9 cellular contexts compared by ENCODE assay signal in the genomic region with DNA sequence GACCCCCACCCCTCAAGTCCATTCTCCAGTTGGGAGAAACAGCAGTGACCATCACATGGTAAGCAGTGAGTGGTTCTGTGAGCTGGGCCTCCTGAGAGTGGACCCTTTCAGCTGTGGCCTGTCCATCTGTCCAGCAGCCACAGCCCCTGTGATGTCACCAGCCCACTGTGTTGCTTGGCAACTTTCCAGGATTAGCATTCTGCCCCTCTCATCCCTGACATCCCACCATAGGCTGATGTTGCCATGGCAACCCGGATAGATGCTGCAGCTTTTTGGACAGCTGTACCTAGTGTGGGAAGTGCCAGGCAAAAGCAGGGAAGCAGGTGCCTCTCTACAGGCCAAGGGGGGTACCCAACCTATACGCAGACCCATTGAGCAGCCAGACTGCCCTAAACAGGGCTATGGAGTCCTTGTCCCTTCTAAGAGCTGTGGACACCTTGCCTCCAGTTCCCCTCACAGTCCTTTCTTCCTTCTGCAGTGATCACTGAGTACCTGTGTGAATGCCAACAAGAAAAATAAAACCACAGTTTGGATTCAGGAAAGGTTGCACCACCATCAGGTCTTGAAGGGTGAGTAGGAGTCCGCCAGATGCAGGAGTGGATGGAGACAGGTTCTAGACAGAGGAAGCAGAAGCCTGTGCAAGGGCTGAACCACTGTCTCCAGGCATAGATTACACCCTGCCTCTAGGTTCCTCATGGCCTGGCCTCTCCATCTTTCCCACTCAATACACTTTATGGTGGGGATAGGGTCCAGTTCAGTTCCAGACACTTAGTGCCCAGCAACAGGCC. TPM values are rescaled to one million over a fixed set of nuclear protein-coding genes. Genes with fewer than 3 reads are reported as not detected.
DNase-seq lines count a peak whose midpoint lies in the region; ATAC-seq, FAIRE-seq and TF ChIP-seq lines count a peak whose summit lies in the region.
"Had no signal": no experiment of that assay in that cellular context is flagged by ENCODE, and none has a peak within 500 bp of the region (broad histone marks: within the 10 kb centered on the region; RNA-seq: fewer than 3 reads in every experiment).

A gene (plus strand): TSS at position 343 of the 788 bp plus-strand sequence. CDS start 6,124 bp downstream, outside the sequence.

- POLR2A ChIA-PET in WTC11 (lab: Charles Lee): no interaction called here
- POLR2A ChIA-PET in HepG2 (lab: Yijun Ruan, JAX): no interaction called here

- H3K27ac ChIP-seq in HepG2 (ENCODE audit: extremely low read length, insufficient read depth, low read length) (no peak within 1 kb of the TSS), thoracic aorta (no peak within 1 kb of the TSS)

- no peak within 1 kb of the TSS for H3K9ac ChIP-seq in HepG2 (ENCODE audit: insufficient read depth, low read depth, low read length)

- 100% methylated on average over 1 of the region's 3 CpGs for WGBS in HepG2 (ENCODE audit: low lambda C conversion rate)

- no peaks in the 10 kb centered on the region; a peak in 1 of 5 replicates for H3K27me3 ChIP-seq in HepG2 (ENCODE audit: control insufficient read depth in 1 of 2, insufficient read depth in 2 of 2, low read length in 2 of 2)
- H3K27me3 ChIP-seq in thoracic aorta (replicated peaks; ENCODE audit: insufficient read depth): no peaks in the 10 kb centered on the region

- TF ChIP-seq EP300 in HepG2 (IDR thresholded peaks at IDR 0.05; ENCODE audit: low read depth in 2 of 2, low read length in 2 of 2) (no peak), HepG2 (CRISPR knock-in tag; IDR thresholded peaks at IDR 0.05; ENCODE audit: borderline replicate concordance) (no peak)

- no peaks in the 10 kb centered on the region for H3K9me3 Mint-ChIP-seq in activated T-cell treated with anti-CD3 and anti-CD28 coated beads, Interleukin-2, amount 50 U/mL, for 4 hours
- H3K9me3 Mint-ChIP-seq in WTC11: no peaks in the 10 kb centered on the region

- H3K4me1 Mint-ChIP-seq in activated T-cell treated with anti-CD3 and anti-CD28 coated beads, Interleukin-2, amount 50 U/mL, for 4 hours (ENCODE audit: low read depth): peaks cover 22% of the 10 kb centered on the region
- H3K4me1 Mint-ChIP-seq in WTC11: peaks cover 6% of the 10 kb centered on the region; the same call in 1 of the 2 replicates

- CTCF ChIA-PET in WTC11 (lab: Charles Lee): no interaction called here
- CTCF ChIA-PET in HepG2 (lab: Yijun Ruan, JAX; ENCODE audit: low intra/inter-chr PET ratio, low total read pairs): no interaction called here

- intact Hi-C loops in HepG2 (cut with micrococcal nuclease; ENCODE audit: unreplicated experiment): no loop called here

- peaks cover 3% of the 10 kb centered on the region; the same call in 1 of the 2 replicates for H4K20me1 ChIP-seq in HepG2 (ENCODE audit: insufficient read depth, low read length)

- H3K36me3 ChIP-seq in HepG2 (replicated peaks in 1 of 2; ENCODE audit: control insufficient read depth in 1 of 2, insufficient read depth in 2 of 2, low read length in 2 of 2) (no peaks in the 10 kb centered on the region), thoracic aorta (no peaks in the 10 kb centered on the region)

- no peak within 1 kb of the TSS for H3K27ac Mint-ChIP-seq in WTC11

- no peak for ATAC-seq in activated T-cell treated with anti-CD3 and anti-CD28 coated beads, Interleukin-2, amount 50 U/mL, for 4 hours
- no peak for ATAC-seq in WTC11
- no peak for ATAC-seq in HepG2
- ATAC-seq in thoracic aorta (ENCODE audit: insufficient number of reproducible peaks, low FRiP score, low read depth): no peak
- no peak for ATAC-seq in GM18511 (IDR thresholded peaks at IDR 0.05; ENCODE audit: unreplicated experiment)

- H3K27me3 Mint-ChIP-seq in activated T-cell treated with anti-CD3 and anti-CD28 coated beads, Interleukin-2, amount 50 U/mL, for 4 hours (ENCODE audit: low read depth): no peaks in the 10 kb centered on the region
- H3K27me3 Mint-ChIP-seq in WTC11 (ENCODE audit: low read depth): peaks cover 27% of the 10 kb centered on the region

- no peak within 1 kb of the TSS for H2AFZ ChIP-seq in HepG2 (ENCODE audit: low read length)

- no peaks in the 10 kb centered on the region for H3K79me2 ChIP-seq in HepG2 (ENCODE audit: insufficient read depth, low read length)

- peaks cover 22% of the 10 kb centered on the region for H3K4me1 ChIP-seq in HepG2 (ENCODE audit: insufficient read depth, low read length)
- H3K4me1 ChIP-seq in thoracic aorta (ENCODE audit: control insufficient read depth in 1 of 2, low read depth in 2 of 2): peaks cover 3 to 16% of the 10 kb centered on the region in 2 donors

- no peak for DNase-seq in activated T-cell treated with anti-CD3 and anti-CD28 coated beads, Interleukin-2, amount 50 U/mL, for 4 hours
- DNase-seq in activated T-cell treated with anti-CD3 and anti-CD28 coated beads, Interleukin-2, amount 50 U/mL, for 1 hour: no peak
- DNase-seq in WTC11 (ENCODE audit: low spot score) (no peak), HepG2 (ENCODE audit: low spot score) (no peak), thoracic aorta (ENCODE audit: low spot score) (no peak), SW480 (ENCODE audit: low spot score) (no peak), AG08395 (ENCODE audit: low spot score) (no peak)
- DNase-seq: activated CD4-positive, alpha-beta T cell treated with anti-CD3 and anti-CD28 coated beads for 4 hours had no signal

- TF ChIP-seq POLR2A in HepG2 (IDR thresholded peaks at IDR 0.05; ENCODE audit: insufficient read depth in 1 of 2, low read depth in 2 of 2, low read length in 2 of 2): no peak

- H3K9me3 ChIP-seq in HepG2 (ENCODE audit: low read length): no peaks in the 10 kb centered on the region
- no peaks in the 10 kb centered on the region for H3K9me3 ChIP-seq in thoracic aorta

- no peak within 1 kb of the TSS for H3K4me2 ChIP-seq in HepG2 (ENCODE audit: low read depth, low read length)

- peak within 1 kb of the TSS; percentile 68 for H3K4me3 Mint-ChIP-seq in activated T-cell treated with anti-CD3 and anti-CD28 coated beads, Interleukin-2, amount 50 U/mL, for 4 hours
- H3K4me3 Mint-ChIP-seq in WTC11: peak within 1 kb of the TSS; percentile 67

- no peak for FAIRE-seq in HepG2 (lab: Jason Lieb, UNC)

- no peak for TF ChIP-seq RAD21 in HepG2 (CRISPR knock-in tag; IDR thresholded peaks at IDR 0.05)

- H3K36me3 Mint-ChIP-seq in activated T-cell treated with anti-CD3 and anti-CD28 coated beads, Interleukin-2, amount 50 U/mL, for 4 hours (ENCODE audit: insufficient read depth): peaks cover 4% of the 10 kb centered on the region
- no peaks in the 10 kb centered on the region for H3K36me3 Mint-ChIP-seq in WTC11

- BruUV-seq in HepG2 (replicated peaks; lab: Mats Ljungman, UMichigan): no TSS peak

- no peak for TF ChIP-seq CTCF in WTC11 (IDR thresholded peaks at IDR 0.05)
- no peak for TF ChIP-seq CTCF in HepG2 (CRISPR knock-in tag; IDR thresholded peaks at IDR 0.05)
- TF ChIP-seq CTCF in thoracic aorta (IDR thresholded peaks at IDR 0.05): no peak

- in situ Hi-C loops in HepG2 (cut with HindIII; ENCODE audit: extremely low pct_ligation_motif_present, low pct_unique_long_range_greater_than_20kb): no loop called here

- H3K4me3 ChIP-seq in HepG2 (replicated peaks in 1 of 3; ENCODE audit: insufficient read depth in 1 of 3, low read depth in 2 of 3, low read length in 3 of 3) (no peak within 1 kb of the TSS), thoracic aorta (peak within 1 kb of the TSS; percentile 67)

TF ChIP-seq in WTC11, 78 proteins besides CTCF, POLR2A, EP300 and RAD21 (continues in another document):
- TF ChIP-seq FOXK1 (CRISPR knock-in tag; IDR thresholded peaks at IDR 0.05) (no peak), ZNF232 (CRISPR knock-in tag; IDR thresholded peaks at IDR 0.05) (no peak)

TF ChIP-seq in HepG2, 621 proteins besides CTCF, POLR2A, EP300 and RAD21:
- TF ChIP-seq, protein P1, sequence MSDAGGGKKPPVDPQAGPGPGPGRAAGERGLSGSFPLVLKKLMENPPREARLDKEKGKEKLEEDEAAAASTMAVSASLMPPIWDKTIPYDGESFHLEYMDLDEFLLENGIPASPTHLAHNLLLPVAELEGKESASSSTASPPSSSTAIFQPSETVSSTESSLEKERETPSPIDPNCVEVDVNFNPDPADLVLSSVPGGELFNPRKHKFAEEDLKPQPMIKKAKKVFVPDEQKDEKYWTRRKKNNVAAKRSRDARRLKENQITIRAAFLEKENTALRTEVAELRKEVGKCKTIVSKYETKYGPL (CRISPR knock-in tag; IDR thresholded peaks at IDR 0.05): no peak
- TF ChIP-seq REXO4 (CRISPR knock-in tag; IDR thresholded peaks at IDR 0.05; ENCODE audit: borderline replicate concordance): no peak
- 0 out of 2 replicates have a peak, but pooled peaks have one; percentile 20 for TF ChIP-seq LCORL (IDR thresholded peaks at IDR 0.05)
- TF ChIP-seq LCORL (CRISPR knock-in tag; IDR thresholded peaks at IDR 0.05): no peak
- no peak for TF ChIP-seq HNRNPL (IDR thresholded peaks at IDR 0.05; ENCODE audit: low read depth, low read length)
- TF ChIP-seq RFX1 (IDR thresholded peaks at IDR 0.05): peak; percentile 53

RNA-seq across cellular contexts. Expression of the gene that starts here (rescaled TPM):
- 1 to 10 TPM; 6.4 to 8.4 (median 6.6) TPM for total RNA-seq in activated T-cell treated with anti-CD3 and anti-CD28 coated beads, Interleukin-2, amount 50 U/mL, for 4 hours
- total RNA-seq in WTC11 (2021) (1.5 to 3.7 TPM (median 2.8 TPM) in 3 replicates), HepG2 (2016; rRNA removed; fragmentation: Illumina TruSeq; extraction: Trizol) (0.42 and 0.64 TPM in 2 replicates), thoracic aorta (10 to 100 TPM; 14.6 to 21.0 TPM)
- total RNA-seq in HepG2 (2016; cell fraction: cytosol; rRNA removed; fragmentation: Illumina TruSeq; extraction: Trizol; ENCODE audit: low read depth): under 0.01 and 0.35 TPM in 2 replicates
- total RNA-seq in HepG2 (2016; cell fraction: insoluble cytoplasmic fraction; rRNA removed; fragmentation: Illumina TruSeq; extraction: Trizol): 0.18 and 0.74 TPM in 2 replicates
- total RNA-seq in HepG2 (2016; cell fraction: membrane; rRNA removed; fragmentation: Illumina TruSeq; extraction: Trizol): 0.07 and 0.22 TPM in 2 replicates
- 1.7 and 2.1 TPM in 2 replicates for total RNA-seq in HepG2 (2016; cell fraction: nucleus; rRNA removed; fragmentation: Illumina TruSeq; extraction: Trizol)
- polyA plus RNA-seq in HepG2 (2011; rRNA removed): 3.5 and 4.8 TPM in 2 replicates
- 0.85 and 1.5 TPM in 2 replicates for polyA plus RNA-seq in HepG2 (2011; cell fraction: cytosol; rRNA removed)
- 32.0 and 33.0 TPM in 2 replicates for polyA plus RNA-seq in HepG2 (2011; cell fraction: nucleus; rRNA removed)
- 2.0 and 3.0 TPM in 2 replicates for polyA plus RNA-seq in HepG2 (2012)
- 0.07 TPM in 1 of 2 replicates, not detected in the other for polyA plus RNA-seq in HepG2 (2016; cell fraction: cytosol; fragmentation: Illumina TruSeq; extraction: Trizol; ENCODE audit: low read depth)
- polyA plus RNA-seq in HepG2 (2016; cell fraction: insoluble cytoplasmic fraction; fragmentation: Illumina TruSeq; extraction: Trizol; ENCODE audit: low read depth): 0.13 and 0.34 TPM in 2 replicates
- 0.09 and 0.14 TPM in 2 replicates for polyA plus RNA-seq in HepG2 (2016; cell fraction: membrane; fragmentation: Illumina TruSeq; extraction: Trizol; ENCODE audit: low read depth)
- polyA plus RNA-seq in HepG2 (2016; cell fraction: nucleus; fragmentation: Illumina TruSeq; extraction: Trizol; ENCODE audit: insufficient read depth, low read depth): 1.9 and 2.5 TPM in 2 replicates
- 8.3 and 11.0 TPM in 2 replicates for polyA minus RNA-seq in HepG2 (2011; rRNA and poly(A)+ RNA removed; ENCODE audit: low replicate concordance)
- polyA minus RNA-seq in HepG2 (2011; cell fraction: cytosol; rRNA and poly(A)+ RNA removed): 0.35 and 0.99 TPM in 2 replicates
- polyA minus RNA-seq in HepG2 (2011; cell fraction: nucleus; rRNA and poly(A)+ RNA removed): 12.2 and 14.8 TPM in 2 replicates
